ENCODE assay signal across 15 cellular contexts in the genomic region with DNA sequence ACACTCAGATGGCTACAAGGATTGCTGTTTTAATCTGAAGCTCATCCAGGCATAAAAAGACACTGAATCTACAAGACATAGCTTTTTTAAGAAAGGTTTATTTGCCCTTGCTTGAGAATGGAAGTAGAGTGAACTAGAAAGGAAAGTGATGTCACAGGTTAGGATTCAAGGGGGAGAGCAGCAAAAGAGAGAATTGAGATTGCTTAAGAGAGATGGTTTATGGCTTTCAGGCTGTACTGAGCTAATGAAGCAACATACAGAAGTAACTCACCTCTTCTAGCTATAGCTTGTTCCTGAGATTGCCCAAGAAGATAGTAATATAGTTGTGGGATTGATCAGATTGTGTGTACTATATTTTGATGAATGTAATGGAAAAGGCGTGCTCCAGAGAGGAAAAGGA. TPM values are rescaled to one million over a fixed set of nuclear protein-coding genes. Genes with fewer than 3 reads are reported as not detected.
DNase-seq lines count a peak whose midpoint lies in the region; ATAC-seq and TF ChIP-seq lines count a peak whose summit lies in the region.
"Had no signal": no experiment of that assay in that cellular context is flagged by ENCODE, and none has a peak within 500 bp of the region (broad histone marks: within the 10 kb centered on the region; RNA-seq: fewer than 3 reads in every experiment).

No MANE protein-coding gene starts in this region.

- dilution Hi-C loops in mammary epithelial cell (cut with HindIII; ENCODE audit: low sequenced_read_pairs) = no loop called here

- no peak for TF ChIP-seq POLR2A in breast epithelium (IDR thresholded peaks at IDR 0.05)

- no peak for ATAC-seq in naive thymus-derived CD4-positive, alpha-beta T cell
- no peak for ATAC-seq in GM21723 (IDR thresholded peaks at IDR 0.05; ENCODE audit: unreplicated experiment)

- H3K4me1 ChIP-seq in breast epithelium (no peaks in the 10 kb centered on the region), mammary epithelial cell (ENCODE audit: insufficient read depth, low read length) (no peaks in the 10 kb centered on the region)
- no peaks in the 10 kb centered on the region for H3K4me1 ChIP-seq in naive thymus-derived CD4-positive, alpha-beta T cell (ENCODE audit: control insufficient read depth in 2 of 2, insufficient read depth in 2 of 2, low read length in 2 of 2)

- DNase-seq in MCF 10A (ENCODE audit: unreplicated experiment) = peak; percentile 14
- DNase-seq in breast epithelium (ENCODE audit: low spot score in 2 of 2) = no peak
- peak; percentile 22 for DNase-seq in mammary epithelial cell
- DNase-seq in fibroblast of villous mesenchyme (ENCODE audit: low read depth) = peak; percentile 37
- DNase-seq in endothelial cell (ENCODE audit: low spot score) = no peak
- DNase-seq in naive thymus-derived CD4-positive, alpha-beta T cell = no peak
- no peak for DNase-seq in NCI-H345 (lab: John Stamatoyannopoulos, UW)
- DNase-seq: Calu3; CD4-positive, alpha-beta memory T cell; DMS53; H7; NCI-H1417 treated with DMSO at 0.1 percent for 48 hours; NCI-H1930; NCI-H748 treated with DMSO at 0.1 percent for 48 hours had no signal

- H3K36me3 ChIP-seq in breast epithelium = no peaks in the 10 kb centered on the region
- H3K36me3 ChIP-seq in mammary epithelial cell (ENCODE audit: insufficient read depth, low read length) = no peaks in the 10 kb centered on the region
- H3K36me3 ChIP-seq in naive thymus-derived CD4-positive, alpha-beta T cell (ENCODE audit: control insufficient read depth in 2 of 3, insufficient read depth in 3 of 3, low read length in 3 of 3) = no peaks in the 10 kb centered on the region

- H3K4me1 Mint-ChIP-seq in MCF 10A (ENCODE audit: insufficient read depth, unreplicated experiment) (no peaks in the 10 kb centered on the region), endothelial cell (ENCODE audit: unreplicated experiment) (no peaks in the 10 kb centered on the region)
- peaks cover 0 to 5% (median 0%) of the 10 kb centered on the region in 7 donors for H3K4me1 Mint-ChIP-seq in naive thymus-derived CD4-positive, alpha-beta T cell

- H3K9me3 Mint-ChIP-seq in MCF 10A (ENCODE audit: unreplicated experiment) = no peaks in the 10 kb centered on the region
- no peaks in the 10 kb centered on the region for H3K9me3 Mint-ChIP-seq in endothelial cell (ENCODE audit: unreplicated experiment)
- H3K9me3 Mint-ChIP-seq in naive thymus-derived CD4-positive, alpha-beta T cell = peaks cover 0 to 14% (median 8%) of the 10 kb centered on the region in 11 donors

- H3K27me3 ChIP-seq in breast epithelium = no peaks in the 10 kb centered on the region
- H3K27me3 ChIP-seq in mammary epithelial cell (ENCODE audit: insufficient read depth, low read length) = peaks cover 2% of the 10 kb centered on the region
- H3K27me3 ChIP-seq in naive thymus-derived CD4-positive, alpha-beta T cell (ENCODE audit: control insufficient read depth in 2 of 2, insufficient read depth in 2 of 2, low read length in 2 of 2) = peaks cover 0 to under 1% of the 10 kb centered on the region in 2 donors

- in situ Hi-C loops in mammary epithelial cell (cut with MboI; ENCODE audit: low sequenced_read_pairs in 2 of 2) = no loop called here

- H3K27ac ChIP-seq in breast epithelium (no peak overlapping the region), mammary epithelial cell (ENCODE audit: insufficient read depth, low read depth, low read length) (no peak overlapping the region)
- H3K27ac ChIP-seq in naive thymus-derived CD4-positive, alpha-beta T cell (ENCODE audit: low read depth, low read length) = no peak overlapping the region

- CTCF ChIA-PET in MCF 10A (lab: Yijun Ruan, JAX) = interaction anchor here (0.6 kb wide), 1 partner anchor 440 kb away, joined by 3 read pairs; no protein-coding TSS in a partner anchor
- CTCF ChIA-PET in mammary epithelial cell (lab: Charles Lee; ENCODE audit: low non-redundant PET) = no interaction called here
- CTCF ChIA-PET in naive thymus-derived CD4-positive, alpha-beta T cell (lab: Charles Lee) = no interaction called here

- no peaks in the 10 kb centered on the region for H3K9me3 ChIP-seq in breast epithelium
- H3K9me3 ChIP-seq in mammary epithelial cell (replicated peaks; ENCODE audit: insufficient read depth, low read length) = no peaks in the 10 kb centered on the region
- H3K9me3 ChIP-seq in naive thymus-derived CD4-positive, alpha-beta T cell (ENCODE audit: control insufficient read depth in 2 of 3, low read length in 3 of 3) = no peaks in the 10 kb centered on the region

- H3K27me3 Mint-ChIP-seq in MCF 10A (ENCODE audit: insufficient read depth, unreplicated experiment) (peaks cover 15% of the 10 kb centered on the region), endothelial cell (ENCODE audit: unreplicated experiment) (no peaks in the 10 kb centered on the region)
- peaks cover 0 to 45% (median 13%) of the 10 kb centered on the region in 5 donors for H3K27me3 Mint-ChIP-seq in naive thymus-derived CD4-positive, alpha-beta T cell

- POLR2A ChIA-PET in MCF 10A (lab: Yijun Ruan, JAX) = no interaction called here
- POLR2A ChIA-PET in naive thymus-derived CD4-positive, alpha-beta T cell (lab: Charles Lee) = no interaction called here

- H3K36me3 Mint-ChIP-seq in MCF 10A (ENCODE audit: insufficient read depth, unreplicated experiment) (no peaks in the 10 kb centered on the region), endothelial cell (ENCODE audit: low read depth, unreplicated experiment) (no peaks in the 10 kb centered on the region)
- peaks cover 0 to 12% (median 0%) of the 10 kb centered on the region in 5 donors for H3K36me3 Mint-ChIP-seq in naive thymus-derived CD4-positive, alpha-beta T cell

- BruUV-seq in MCF 10A (replicated peaks; lab: Mats Ljungman, UMichigan) = no TSS peak
- BruUV-seq in mammary epithelial cell (replicated peaks; lab: Mats Ljungman, UMichigan) = no TSS peak

- intact Hi-C loops in MCF 10A (cut with micrococcal nuclease) (no loop called here), breast epithelium (cut with DNase I; ENCODE audit: low total_unique reads) (no loop called here), mammary epithelial cell (cut with micrococcal nuclease) (no loop called here)
- intact Hi-C loops in naive thymus-derived CD4-positive, alpha-beta T cell (cut with micrococcal nuclease) = no loop called here

- TF ChIP-seq CTCF in MCF 10A (IDR thresholded peaks at IDR 0.05; ENCODE audit: unreplicated experiment) = no peak
- TF ChIP-seq CTCF in breast epithelium (IDR thresholded peaks at IDR 0.05) = no peak
- TF ChIP-seq CTCF in mammary epithelial cell (conservative IDR thresholded peaks at IDR 0.05 in 1 of 2, IDR thresholded peaks at IDR 0.05 in 1 of 2; ENCODE audit: extremely low read depth in 1 of 2, insufficient read depth in 1 of 2, low read depth in 1 of 2, low read length in 2 of 2) = no peak
- no peak for TF ChIP-seq CTCF in fibroblast of villous mesenchyme (IDR thresholded peaks at IDR 0.05; ENCODE audit: insufficient read depth, low read depth, low read length)
- TF ChIP-seq CTCF in endothelial cell (IDR thresholded peaks at IDR 0.05; ENCODE audit: unreplicated experiment) = no peak

- H3K4me3 Mint-ChIP-seq in MCF 10A (ENCODE audit: unreplicated experiment) = no peak overlapping the region
- H3K4me3 Mint-ChIP-seq in endothelial cell (ENCODE audit: unreplicated experiment) = no peak overlapping the region
- no peak overlapping the region for H3K4me3 Mint-ChIP-seq in naive thymus-derived CD4-positive, alpha-beta T cell
- H3K4me3 Mint-ChIP-seq: CD4-positive, alpha-beta memory T cell had no signal

- H3K4me2 ChIP-seq in mammary epithelial cell (ENCODE audit: insufficient read depth, low read depth, low read length) = no peak overlapping the region

- H2AFZ ChIP-seq in mammary epithelial cell (ENCODE audit: low read depth, low read length) = no peak overlapping the region

- H3K79me2 ChIP-seq in mammary epithelial cell (ENCODE audit: insufficient read depth, low read length) = no peaks in the 10 kb centered on the region

- 93% methylated on average over 1 of the region's 1 CpG for WGBS in mammary epithelial cell (ENCODE audit: low coverage, missing lambda C conversion rate)

- H4K20me1 ChIP-seq in mammary epithelial cell (ENCODE audit: insufficient read depth, low read length) = no peaks in the 10 kb centered on the region

- H3K4me3 ChIP-seq in breast epithelium = no peak overlapping the region
- H3K4me3 ChIP-seq in mammary epithelial cell (replicated peaks in 1 of 3; ENCODE audit: insufficient read depth in 1 of 3, low read depth in 2 of 3, low read length in 3 of 3) = no peak overlapping the region
- no peak overlapping the region for H3K4me3 ChIP-seq in fibroblast of villous mesenchyme (ENCODE audit: low read depth, low read length)
- H3K4me3 ChIP-seq in naive thymus-derived CD4-positive, alpha-beta T cell (ENCODE audit: low read length) = no peak overlapping the region

- H3K27ac Mint-ChIP-seq in MCF 10A (ENCODE audit: low read depth, unreplicated experiment) (no peak overlapping the region), endothelial cell (ENCODE audit: unreplicated experiment) (no peak overlapping the region)
- H3K27ac Mint-ChIP-seq in naive thymus-derived CD4-positive, alpha-beta T cell = no peak overlapping the region
- H3K27ac Mint-ChIP-seq: CD4-positive, alpha-beta memory T cell had no signal

- H3K9ac ChIP-seq in mammary epithelial cell (ENCODE audit: insufficient read depth, low read length) = no peak overlapping the region

RNA-seq across cellular contexts. Expression of a gene that starts 26.1 kb away (rescaled TPM):
- total RNA-seq in MCF 10A (2022) = 11.2 and 11.9 TPM in 2 replicates
- 10 to 100 TPM; 14.9 to 39.8 (median 26.5) TPM for total RNA-seq in breast epithelium
- 10 to 100 TPM; 12.9 to 26.0 TPM for total RNA-seq in mammary epithelial cell
- polyA plus RNA-seq in mammary epithelial cell = 3.6 TPM
- 9.3 TPM for polyA minus RNA-seq in mammary epithelial cell
- 13.2 and 25.9 TPM in 2 replicates for total RNA-seq in fibroblast of villous mesenchyme
- total RNA-seq in endothelial cell (ENCODE audit: unreplicated experiment) = 22.9 TPM
- total RNA-seq in naive thymus-derived CD4-positive, alpha-beta T cell = 10 to 100 TPM in 4 of 5 experiments, 1 to 10 TPM in 1; 8.0 to 15.2 (median 12.1) TPM
- polyA plus RNA-seq in naive thymus-derived CD4-positive, alpha-beta T cell = 1 to 10 TPM; 4.2 to 6.4 TPM

Comparison
In these comparisons a context has a peak if more than half of its experiments do, and no peak if none do; other contexts are left out.
1. DNase-seq: peak in MCF 10A (single experiment), mammary epithelial cell (single experiment) and fibroblast of villous mesenchyme (single experiment); none in breast epithelium (0 of 2), endothelial cell (single experiment), naive thymus-derived CD4-positive, alpha-beta T cell (0 of 9) and NCI-H345 (single experiment).